Comparison of ENCODE assay signal across 8 cellular contexts in the genomic region with DNA sequence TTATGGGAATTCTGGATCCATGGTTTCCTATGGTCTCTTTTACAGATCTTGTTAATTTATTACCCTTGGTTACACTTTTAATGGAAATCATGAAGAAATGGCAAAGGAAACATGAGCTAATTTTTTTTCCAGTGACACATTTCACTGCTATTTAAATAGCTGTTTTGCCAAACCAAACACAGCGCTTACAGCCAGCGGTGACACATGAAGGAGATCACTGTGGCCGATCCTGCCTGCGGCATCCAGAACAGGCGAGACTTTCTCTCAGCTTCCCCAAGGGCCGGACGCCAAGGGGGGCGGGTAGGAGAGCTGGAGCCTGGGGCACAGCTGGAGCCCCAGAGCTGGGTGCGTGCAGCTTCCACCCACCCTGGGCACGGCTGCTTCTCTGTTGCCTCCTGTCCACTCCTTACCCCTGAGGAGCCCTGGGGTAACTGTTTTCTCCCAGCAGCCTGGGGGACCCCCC.
DNase-seq lines count a peak whose midpoint lies in the region; ATAC-seq and TF ChIP-seq lines count a peak whose summit lies in the region.

No MANE protein-coding gene starts in this region.

- WGBS in esophagus muscularis mucosa = 60% methylated on average over 10 of the region's 10 CpGs

- TF ChIP-seq CTCF in A673 (conservative IDR thresholded peaks at IDR 0.05; ENCODE audit: low read depth, low read length) = no peak
- no peak for TF ChIP-seq CTCF in esophagus muscularis mucosa (IDR thresholded peaks at IDR 0.05)

- H3K27ac Mint-ChIP-seq in T-helper 17 cell = no peak overlapping the region

- H3K36me3 Mint-ChIP-seq in T-helper 17 cell (ENCODE audit: low read depth) = peaks cover 2% of the 10 kb centered on the region

- intact Hi-C loops in A673 (cut with micrococcal nuclease; ENCODE audit: unreplicated experiment) (no loop called here), esophagus muscularis mucosa (cut with DNase I) (loop anchor here (5.0 kb wide), 1 partner anchor 81 kb away; a partner anchor contains a TSS)

- POLR2A ChIA-PET in A673 (lab: Charles Lee; ENCODE audit: low non-redundant PET) = no interaction called here

- ATAC-seq in HG02885 (IDR thresholded peaks at IDR 0.05; ENCODE audit: poor library complexity, unreplicated experiment) (no peak), T-helper 17 cell (no peak), HG03442 (IDR thresholded peaks at IDR 0.05; ENCODE audit: unreplicated experiment) (no peak)

- H3K4me3 Mint-ChIP-seq in T-helper 17 cell = no peak overlapping the region

- no TSS peak for BruUV-seq in A673 (replicated peaks; lab: Mats Ljungman, UMichigan)

- H3K9me3 ChIP-seq in A673 (ENCODE audit: low read depth, low read length, poor library complexity, severe bottlenecking) = no peaks in the 10 kb centered on the region
- no peaks in the 10 kb centered on the region for H3K9me3 ChIP-seq in esophagus muscularis mucosa
- no peaks in the 10 kb centered on the region for H3K9me3 ChIP-seq in T-helper 17 cell (ENCODE audit: control insufficient read depth, low read length, poor library complexity, severe bottlenecking)

- DNase-seq in A673 (ENCODE audit: low spot score) = peak; percentile 74
- peak; percentile 14 for DNase-seq in NCI-H774 (lab: John Stamatoyannopoulos, UW)
- DNase-seq in esophagus muscularis mucosa (ENCODE audit: extremely low spot score) = no peak
- peak; percentile 97 for DNase-seq in myocyte (ENCODE audit: low read depth)
- DNase-seq in activated effector memory CD4-positive, alpha-beta T cell treated with anti-CD3 and anti-CD28 coated beads, Interleukin-2, amount 50 U/mL, for 16 hours = no peak
- DNase-seq in T-helper 17 cell = no peak

- H3K27me3 ChIP-seq in A673 (replicated peaks; ENCODE audit: insufficient read depth, low read depth, low read length, poor library complexity) = no peaks in the 10 kb centered on the region
- H3K27me3 ChIP-seq in esophagus muscularis mucosa = no peaks in the 10 kb centered on the region

- H3K36me3 ChIP-seq in A673 (ENCODE audit: insufficient read depth, low read length, poor library complexity, severe bottlenecking) (no peaks in the 10 kb centered on the region), esophagus muscularis mucosa (no peaks in the 10 kb centered on the region)

- TF ChIP-seq POLR2A in esophagus muscularis mucosa (IDR thresholded peaks at IDR 0.05; ENCODE audit: low read depth) = no peak

- H3K27me3 Mint-ChIP-seq in T-helper 17 cell = peaks cover 18% of the 10 kb centered on the region

- TF ChIP-seq EP300 in esophagus muscularis mucosa (IDR thresholded peaks at IDR 0.05) = no peak

- H3K27ac ChIP-seq in A673 (ENCODE audit: low read depth, low read length, poor library complexity, severe bottlenecking) (peak overlapping the region; percentile 27), esophagus muscularis mucosa (replicated peaks in 1 of 4) (peak overlapping the region; percentile 70 to 83 (median 78))

- H3K4me3 ChIP-seq in A673 (ENCODE audit: low read depth, low read length, poor library complexity, severe bottlenecking) (no peak overlapping the region), esophagus muscularis mucosa (no peak overlapping the region)

- H3K4me1 Mint-ChIP-seq in T-helper 17 cell = peaks cover 10% of the 10 kb centered on the region

- H3K4me1 ChIP-seq in A673 (ENCODE audit: insufficient read depth, low read length, poor library complexity, severe bottlenecking) = peaks cover 50% of the 10 kb centered on the region
- H3K4me1 ChIP-seq in esophagus muscularis mucosa = peaks cover 35 to 62% (median 60%) of the 10 kb centered on the region in 4 donors

- CTCF ChIA-PET in A673 (lab: Charles Lee) = no interaction called here

Comparison
In these comparisons a context has a peak if more than half of its experiments do, and no peak if none do; other contexts are left out.
1. DNase-seq: peak in A673 (single experiment), NCI-H774 (single experiment) and myocyte (single experiment); none in esophagus muscularis mucosa (single experiment), activated effector memory CD4-positive, alpha-beta T cell treated with anti-CD3 and anti-CD28 coated beads, Interleukin-2, amount 50 U/mL, for 16 hours (single experiment) and T-helper 17 cell (0 of 3).